33 cellular contexts compared by ENCODE assay signal in genomic region chr11:71474141-71474770, GRCh38. TPM values are rescaled to one million over a fixed set of nuclear protein-coding genes. Genes with fewer than 3 reads are reported as not detected.
"Had no signal": no experiment of that assay in that cellular context is flagged by ENCODE, and none has a peak within 500 bp of the region (broad histone marks: within the 10 kb centered on the region; RNA-seq: fewer than 3 reads in every experiment).

No MANE protein-coding gene starts in this region.

- H3K9me3 Mint-ChIP-seq: activated CD4-positive, alpha-beta memory T cell treated with anti-CD3 and anti-CD28 coated beads for 36 hours; activated CD4-positive, alpha-beta T cell treated with anti-CD3 and anti-CD28 coated beads, Interleukin-2, amount 10 ng/mL, durations not matched to agents 24 days and 14 days; activated naive CD4-positive, alpha-beta T cell treated with anti-CD3 and anti-CD28 coated beads, Interleukin-2, amount 10 ng/mL, durations not matched to agents 7 days and 5 days; activated naive CD8-positive, alpha-beta T cell treated with anti-CD3 and anti-CD28 coated beads, Interleukin-2, amount 10 ng/mL, durations not matched to agents 7 days and 5 days; activated T-helper 1 cell treated with anti-CD3 and anti-CD28 coated beads, Interleukin-12 subunit alpha, Interleukin-12 subunit beta, Interleukin-2, Interleukin-4 antibody, amounts not matched to agents 30 ng/mL and 10 ng/mL and 1 ng/mL, durations not matched to agents 14 hours and 24 hours and 36 hours; stimulated activated memory B cell treated with anti-CD40 and anti-IgM and Interleukin-4, amounts not matched to agents 10 μg/mL and 1 μg/mL and 100 μg/mL, for 72 hours; T-helper 1 cell treated with Interleukin-12 subunit alpha and Interleukin-12 subunit beta and Interleukin-4 antibody, amounts not matched to agents 30 μg/mL and 1 μg/mL, for 36 hours had no signal

- H3K4me3 Mint-ChIP-seq: activated CD4-positive, alpha-beta memory T cell treated with anti-CD3 and anti-CD28 coated beads for 36 hours; activated CD4-positive, alpha-beta T cell treated with anti-CD3 and anti-CD28 coated beads, Interleukin-2, amount 10 ng/mL, durations not matched to agents 24 days and 14 days; activated naive CD4-positive, alpha-beta T cell treated with anti-CD3 and anti-CD28 coated beads, Interleukin-2, amount 10 ng/mL, durations not matched to agents 7 days and 5 days; activated naive CD8-positive, alpha-beta T cell treated with anti-CD3 and anti-CD28 coated beads, Interleukin-2, amount 10 ng/mL, durations not matched to agents 7 days and 5 days; activated T-helper 1 cell treated with anti-CD3 and anti-CD28 coated beads, Interleukin-12 subunit alpha, Interleukin-12 subunit beta, Interleukin-2, Interleukin-4 antibody, amounts not matched to agents 30 ng/mL and 10 ng/mL and 1 ng/mL, durations not matched to agents 14 hours and 24 hours and 36 hours; endodermal cell; stimulated activated memory B cell treated with anti-CD40 and anti-IgM and Interleukin-4, amounts not matched to agents 10 μg/mL and 1 μg/mL and 100 μg/mL, for 72 hours; T-helper 1 cell treated with Interleukin-12 subunit alpha and Interleukin-12 subunit beta and Interleukin-4 antibody, amounts not matched to agents 30 μg/mL and 1 μg/mL, for 36 hours had no signal

- H3K4me1 Mint-ChIP-seq: activated CD4-positive, alpha-beta T cell treated with anti-CD3 and anti-CD28 coated beads, Interleukin-2, amount 10 ng/mL, durations not matched to agents 24 days and 14 days; activated naive CD4-positive, alpha-beta T cell treated with anti-CD3 and anti-CD28 coated beads, Interleukin-2, amount 10 ng/mL, durations not matched to agents 7 days and 5 days; activated naive CD8-positive, alpha-beta T cell treated with anti-CD3 and anti-CD28 coated beads, Interleukin-2, amount 10 ng/mL, durations not matched to agents 7 days and 5 days; stimulated activated memory B cell treated with anti-CD40 and anti-IgM and Interleukin-4, amounts not matched to agents 10 μg/mL and 1 μg/mL and 100 μg/mL, for 72 hours had no signal

- H3K27me3 Mint-ChIP-seq: activated CD4-positive, alpha-beta memory T cell treated with anti-CD3 and anti-CD28 coated beads for 36 hours; activated CD4-positive, alpha-beta T cell treated with anti-CD3 and anti-CD28 coated beads, Interleukin-2, amount 10 ng/mL, durations not matched to agents 24 days and 14 days; activated naive CD4-positive, alpha-beta T cell treated with anti-CD3 and anti-CD28 coated beads, Interleukin-2, amount 10 ng/mL, durations not matched to agents 7 days and 5 days; activated naive CD8-positive, alpha-beta T cell treated with anti-CD3 and anti-CD28 coated beads, Interleukin-2, amount 10 ng/mL, durations not matched to agents 7 days and 5 days; stimulated activated memory B cell treated with anti-CD40 and anti-IgM and Interleukin-4, amounts not matched to agents 10 μg/mL and 1 μg/mL and 100 μg/mL, for 72 hours had no signal

- DNase-seq: activated CD4-positive, alpha-beta memory T cell treated with anti-CD3 and anti-CD28 coated beads for 36 hours; activated CD4-positive, alpha-beta T cell treated with anti-CD3 and anti-CD28 coated beads, Interleukin-2, amount 10 ng/mL, durations not matched to agents 24 days and 14 days; activated CD4-positive, CD25-positive, alpha-beta regulatory T cell treated with anti-CD3 and anti-CD28 coated beads, Interleukin-2, amount 50 U/mL, for 72 hours; activated CD8-positive, alpha-beta memory T cell treated with anti-CD3 and anti-CD28 coated beads, Interleukin-2, amount 50 U/mL, for 4 hours; activated effector memory CD4-positive, alpha-beta T cell treated with anti-CD3 and anti-CD28 coated beads, Interleukin-2, amount 50 U/mL, for 16 hours; activated naive CD4-positive, alpha-beta T cell treated with anti-CD3 and anti-CD28 coated beads, Interleukin-2, amount 10 ng/mL, durations not matched to agents 7 days and 5 days; activated naive CD8-positive, alpha-beta T cell treated with anti-CD3 and anti-CD28 coated beads, Interleukin-2, amount 10 ng/mL, durations not matched to agents 7 days and 5 days; activated T-cell treated with anti-CD3 and anti-CD28 coated beads, Interleukin-2, amount 50 U/mL, for 1 hour; brain microvascular endothelial cell; caudate nucleus; endodermal cell; foreskin fibroblast; heart right ventricle; left ventricle myocardium inferior; mammary epithelial cell; occipital lobe; stimulated activated CD4-positive, alpha-beta T cell treated with anti-CD3 and anti-CD28 coated beads, Interleukin-4, amount 100 ng/mL, for 24 hours; stimulated activated CD8-positive, alpha-beta memory T cell treated with anti-CD3 and anti-CD28 coated beads, Interleukin-4, amount 100 ng/mL, for 48 hours; stomach; SW 1271; T-helper 9 cell; thyroid gland; upper lobe of right lung had no signal

- H3K4me1 ChIP-seq: left ventricle myocardium inferior, right lobe of liver, stomach, thyroid gland, upper lobe of right lung had no signal

- FAIRE-seq: astrocyte, TTC549 had no signal

- H3K9me3 ChIP-seq: heart right ventricle, left ventricle myocardium inferior, right lobe of liver, stomach, thyroid gland, upper lobe of right lung had no signal

- H3K27ac ChIP-seq: brain microvascular endothelial cell, heart right ventricle, left ventricle myocardium inferior, right lobe of liver, skin epidermis, stomach, thyroid gland, upper lobe of right lung, VCaP had no signal

- H3K4me3 ChIP-seq: heart right ventricle, left ventricle myocardium inferior, right lobe of liver, skin epidermis, stomach, thyroid gland, upper lobe of right lung had no signal

- H3K27ac Mint-ChIP-seq: activated CD4-positive, alpha-beta memory T cell treated with anti-CD3 and anti-CD28 coated beads for 36 hours; activated CD4-positive, alpha-beta T cell treated with anti-CD3 and anti-CD28 coated beads, Interleukin-2, amount 10 ng/mL, durations not matched to agents 24 days and 14 days; activated naive CD4-positive, alpha-beta T cell treated with anti-CD3 and anti-CD28 coated beads, Interleukin-2, amount 10 ng/mL, durations not matched to agents 7 days and 5 days; activated naive CD8-positive, alpha-beta T cell treated with anti-CD3 and anti-CD28 coated beads, Interleukin-2, amount 10 ng/mL, durations not matched to agents 7 days and 5 days; activated T-helper 1 cell treated with anti-CD3 and anti-CD28 coated beads, Interleukin-12 subunit alpha, Interleukin-12 subunit beta, Interleukin-2, Interleukin-4 antibody, amounts not matched to agents 30 ng/mL and 10 ng/mL and 1 ng/mL, durations not matched to agents 14 hours and 24 hours and 36 hours; stimulated activated memory B cell treated with anti-CD40 and anti-IgM and Interleukin-4, amounts not matched to agents 10 μg/mL and 1 μg/mL and 100 μg/mL, for 72 hours; T-helper 1 cell treated with Interleukin-12 subunit alpha and Interleukin-12 subunit beta and Interleukin-4 antibody, amounts not matched to agents 30 μg/mL and 1 μg/mL, for 36 hours had no signal

- H3K27me3 ChIP-seq: brain microvascular endothelial cell, heart right ventricle, right lobe of liver, stomach, thyroid gland, upper lobe of right lung had no signal

RNA-seq across cellular contexts. Expression of gene KRTAP5-7, which starts 52.8 kb away (rescaled TPM):
- total RNA-seq: activated CD4-positive, alpha-beta memory T cell treated with anti-CD3 and anti-CD28 coated beads for 36 hours; activated CD4-positive, alpha-beta T cell treated with anti-CD3 and anti-CD28 coated beads, Interleukin-2, amount 10 ng/mL, durations not matched to agents 24 days and 14 days; activated CD8-positive, alpha-beta memory T cell treated with anti-CD3 and anti-CD28 coated beads for 36 hours; activated naive CD8-positive, alpha-beta T cell treated with anti-CD3 and anti-CD28 coated beads, Interleukin-2, amount 10 ng/mL, durations not matched to agents 7 days and 5 days; astrocyte; endodermal cell; left ventricle myocardium inferior; mammary epithelial cell; mucosa of gallbladder; occipital lobe had no signal
- polyA plus RNA-seq: mammary epithelial cell had no signal
